Comparison of ENCODE assay signal across 13 cellular contexts in genomic region chr11:23112390-23112789, GRCh38.
DNase-seq lines count a peak whose midpoint lies in the region; ATAC-seq and TF ChIP-seq lines count a peak whose summit lies in the region.
"Had no signal": no experiment of that assay in that cellular context is flagged by ENCODE, and none has a peak within 500 bp of the region (broad histone marks: within the 10 kb centered on the region; RNA-seq: fewer than 3 reads in every experiment).

No MANE protein-coding gene starts in this region.

- H3K4me1 Mint-ChIP-seq in Calu3 (ENCODE audit: low read depth, unreplicated experiment) = peaks cover 28% of the 10 kb centered on the region
- H3K4me1 Mint-ChIP-seq in H9 = peaks cover 20 to 25% of the 10 kb centered on the region in 2 experiments
- H3K4me1 Mint-ChIP-seq in WTC11 = peaks cover 26% of the 10 kb centered on the region
- H3K4me1 Mint-ChIP-seq in nephron = no peaks in the 10 kb centered on the region

- no peak overlapping the region for H3K9ac ChIP-seq in H9 (ENCODE audit: extremely low read depth, insufficient read length, low read length)
- H3K9ac ChIP-seq in trophoblast cell (ENCODE audit: low read length) = no peak overlapping the region

- H3K27me3 ChIP-seq in H9 (ENCODE audit: insufficient read depth, low read length) (no peaks in the 10 kb centered on the region), trophoblast cell (ENCODE audit: insufficient read depth, low read length) (no peaks in the 10 kb centered on the region)
- H3K27me3 ChIP-seq: Peyer's patch had no signal

- H3K4me1 ChIP-seq in H9 (ENCODE audit: insufficient read depth, low read length) (no peaks in the 10 kb centered on the region; the same call in none of the 2 replicates), trophoblast cell (ENCODE audit: control insufficient read depth in 1 of 2, insufficient read depth in 2 of 2, low read length in 2 of 2) (no peaks in the 10 kb centered on the region)

- no peak overlapping the region for H4K5ac ChIP-seq in H9 (ENCODE audit: insufficient read length, low read depth, low read length)

- TF ChIP-seq CTCF in Calu3 (IDR thresholded peaks at IDR 0.05; ENCODE audit: unreplicated experiment) = no peak
- TF ChIP-seq CTCF in H9 (conservative IDR thresholded peaks at IDR 0.05) = no peak
- TF ChIP-seq CTCF in WTC11 (IDR thresholded peaks at IDR 0.05) = no peak
- TF ChIP-seq CTCF in nephron (IDR thresholded peaks at IDR 0.05; ENCODE audit: unreplicated experiment in 3 of 3) = no peak

- H2BK20ac ChIP-seq in H9 (ENCODE audit: low read depth, low read length, poor library complexity, severe bottlenecking) = no peak overlapping the region

- no CpG with 5 or more reads among the region's 4 CpGs for WGBS in H9 (ENCODE audit: extremely low coverage, insufficient read length, low lambda C conversion rate)
- WGBS in trophoblast cell (ENCODE audit: extremely low coverage, insufficient coverage, insufficient read length) = no CpG with 5 or more reads among the region's 4 CpGs

- peak overlapping the region; percentile 26 for H3K27ac Mint-ChIP-seq in Calu3 (ENCODE audit: unreplicated experiment)
- no peak overlapping the region; a peak in 1 of 7 replicates for H3K27ac Mint-ChIP-seq in H9
- no peak overlapping the region for H3K27ac Mint-ChIP-seq in WTC11
- H3K27ac Mint-ChIP-seq in nephron = peak overlapping the region; percentile 31 to 88 (median 57)

- H3K56ac ChIP-seq in H9 (ENCODE audit: insufficient read length, low read depth, low read length) = no peak overlapping the region

- POLR2A ChIA-PET in WTC11 (lab: Charles Lee) = no interaction called here

- H3K9me3 Mint-ChIP-seq in Calu3 (ENCODE audit: low read depth, unreplicated experiment) = peaks cover 2% of the 10 kb centered on the region
- H3K9me3 Mint-ChIP-seq in H9 = peaks cover 9 to 10% of the 10 kb centered on the region in 2 experiments
- H3K9me3 Mint-ChIP-seq in WTC11 = peaks cover 12% of the 10 kb centered on the region
- peaks cover 8% of the 10 kb centered on the region for H3K9me3 Mint-ChIP-seq in nephron

- H3K4me3 Mint-ChIP-seq in Calu3 (ENCODE audit: low read depth, unreplicated experiment) = no peak overlapping the region
- H3K4me3 Mint-ChIP-seq in H9 = no peak overlapping the region
- no peak overlapping the region for H3K4me3 Mint-ChIP-seq in WTC11
- no peak overlapping the region for H3K4me3 Mint-ChIP-seq in nephron

- no peaks in the 10 kb centered on the region for H3K36me3 ChIP-seq in trophoblast cell (ENCODE audit: control insufficient read depth in 1 of 2, insufficient read depth in 2 of 2, low read length in 2 of 2)
- H3K36me3 ChIP-seq: Peyer's patch had no signal

- H3K14ac ChIP-seq in H9 (ENCODE audit: insufficient read depth, low read length) (no peak overlapping the region), trophoblast cell (ENCODE audit: low read length) (no peak overlapping the region)

- no peaks in the 10 kb centered on the region for H3K9me3 ChIP-seq in H9 (ENCODE audit: control insufficient read depth, low read depth, low read length)
- H3K9me3 ChIP-seq in trophoblast cell (ENCODE audit: insufficient read depth, low read depth, low read length) = no peaks in the 10 kb centered on the region
- H3K9me3 ChIP-seq: Peyer's patch had no signal

- no peak overlapping the region for H2BK120ac ChIP-seq in H9 (ENCODE audit: low read depth, low read length, poor library complexity, severe bottlenecking)
- H2BK120ac ChIP-seq in trophoblast cell (ENCODE audit: insufficient read depth, low read length, poor library complexity) = no peak overlapping the region

- intact Hi-C loops in Calu3 (cut with micrococcal nuclease; ENCODE audit: unreplicated experiment) = loop anchor here (2.0 to 5.0 kb wide), 4 partner anchors 90 to 1275 kb away; no protein-coding TSS in a partner anchor

- BruUV-seq in Calu3 (replicated peaks; lab: Mats Ljungman, UMichigan) = no TSS peak

- H3K23me2 ChIP-seq in H9 (ENCODE audit: insufficient read length, low read depth, low read length, poor library complexity, severe bottlenecking) = no peaks in the 10 kb centered on the region

- H3K27me3 Mint-ChIP-seq in Calu3 (ENCODE audit: unreplicated experiment) (no peaks in the 10 kb centered on the region), H9 (ENCODE audit: low read depth) (no peaks in the 10 kb centered on the region), WTC11 (ENCODE audit: low read depth) (no peaks in the 10 kb centered on the region; the same call in 1 of the 2 replicates), nephron (ENCODE audit: low read depth) (peaks cover 3% of the 10 kb centered on the region)

- no peak overlapping the region for H4K8ac ChIP-seq in H9 (replicated peaks; ENCODE audit: insufficient read length, low read depth, low read length)
- H4K8ac ChIP-seq in trophoblast cell (ENCODE audit: low read depth, low read length) = no peak overlapping the region

- CTCF ChIA-PET in Calu3 (lab: Charles Lee) = interaction anchor here (1.6 to 2.6 kb wide), 3 partner anchors 91 to 1274 kb away, joined by 5 to 12 read pairs (median 10); no protein-coding TSS in a partner anchor
- CTCF ChIA-PET in WTC11 (lab: Charles Lee) = interaction anchor here (2.3 kb wide), 2 partner anchors 236 to 427 kb away, joined by 14 to 20 read pairs; no protein-coding TSS in a partner anchor

- no peaks in the 10 kb centered on the region for H4K20me1 ChIP-seq in H9 (ENCODE audit: control insufficient read depth, insufficient read depth, insufficient read length)

- no peak overlapping the region for H2BK5ac ChIP-seq in H9 (ENCODE audit: insufficient read length, low read length)
- H2BK5ac ChIP-seq in trophoblast cell (ENCODE audit: low read depth, low read length, poor library complexity) = no peak overlapping the region

- H4K12ac ChIP-seq in trophoblast cell (ENCODE audit: low read depth, low read length) = no peak overlapping the region

- H3K4me3 ChIP-seq in trophoblast cell (ENCODE audit: low read depth, low read length) = no peak overlapping the region
- H3K4me3 ChIP-seq: Peyer's patch had no signal

- H2BK15ac ChIP-seq in H9 (ENCODE audit: low read depth, low read length) = no peak overlapping the region

- H3T11ph ChIP-seq in H9 (ENCODE audit: low read length) = no peak overlapping the region

- no peak overlapping the region for H4K91ac ChIP-seq in H9 (ENCODE audit: insufficient read length, low read depth, low read length)
- no peak overlapping the region for H4K91ac ChIP-seq in trophoblast cell (ENCODE audit: low read depth, low read length)

- ATAC-seq in WTC11 = peak; percentile 21
- no peak for ATAC-seq in GM18502 (IDR thresholded peaks at IDR 0.05; ENCODE audit: poor library complexity, unreplicated experiment)
- no peak for ATAC-seq in GM21515 (IDR thresholded peaks at IDR 0.05; ENCODE audit: unreplicated experiment)

- H3K18ac ChIP-seq in H9 (ENCODE audit: insufficient read length, low read depth, low read length) (no peak overlapping the region), trophoblast cell (ENCODE audit: low read length) (no peak overlapping the region)

- H3K4ac ChIP-seq in H9 (ENCODE audit: low read depth, low read length) = no peak overlapping the region
- H3K4ac ChIP-seq in trophoblast cell (ENCODE audit: low read depth, low read length) = no peak overlapping the region

- H2AFZ ChIP-seq in H9 (ENCODE audit: low read length) (peak overlapping the region; percentile 48), trophoblast cell (ENCODE audit: insufficient read depth, low read length, poor library complexity) (no peak overlapping the region)

- H3K36me3 Mint-ChIP-seq in Calu3 (ENCODE audit: insufficient read depth, unreplicated experiment) = peaks cover 5% of the 10 kb centered on the region
- peaks cover 6 to 10% (median 7%) of the 10 kb centered on the region in 3 experiments for H3K36me3 Mint-ChIP-seq in H9 (ENCODE audit: insufficient read depth in 1 of 3, low read depth in 3 of 3)
- H3K36me3 Mint-ChIP-seq in WTC11 = peaks cover 17% of the 10 kb centered on the region
- peaks cover 5% of the 10 kb centered on the region for H3K36me3 Mint-ChIP-seq in nephron (ENCODE audit: low read depth)

- no peak for DNase-seq in Calu3
- DNase-seq in H9 = no peak
- no peak for DNase-seq in WTC11 (ENCODE audit: low spot score)
- DNase-seq in trophoblast cell = no peak
- DNase-seq: ACHN, C1 segment of cervical spinal cord, H7, Karpas-422, NCI-H1436 treated with DMSO at 0.1 percent for 48 hours had no signal

- no peak overlapping the region for H3K23ac ChIP-seq in H9 (ENCODE audit: insufficient read length, low read depth, low read length)
- no peak overlapping the region for H3K23ac ChIP-seq in trophoblast cell (ENCODE audit: low read length)

- no peak overlapping the region for H3K4me2 ChIP-seq in H9 (ENCODE audit: insufficient read depth, insufficient read length, low read length)
- no peak overlapping the region for H3K4me2 ChIP-seq in trophoblast cell (ENCODE audit: low read length)

- H3K27ac ChIP-seq in H9 (ENCODE audit: insufficient read length, low read depth, low read length) (no peak overlapping the region), trophoblast cell (ENCODE audit: low read depth, low read length) (no peak overlapping the region)
- H3K27ac ChIP-seq: Peyer's patch had no signal

- H3K79me1 ChIP-seq in H9 (ENCODE audit: insufficient read depth, low read depth, low read length, poor library complexity, severe bottlenecking) (no peaks in the 10 kb centered on the region), trophoblast cell (ENCODE audit: low read length) (no peaks in the 10 kb centered on the region)

- H3K79me2 ChIP-seq in H9 (ENCODE audit: insufficient read depth, low read length) (no peaks in the 10 kb centered on the region), trophoblast cell (ENCODE audit: control insufficient read depth, insufficient read depth, low read length, poor library complexity) (no peaks in the 10 kb centered on the region)

- no peak overlapping the region for H2AK5ac ChIP-seq in H9 (ENCODE audit: insufficient read length, low read length)
- no peak overlapping the region for H2AK5ac ChIP-seq in trophoblast cell (ENCODE audit: low read length)

- H2BK12ac ChIP-seq in H9 (ENCODE audit: insufficient read length, low read depth, low read length) (no peak overlapping the region), trophoblast cell (ENCODE audit: low read length) (no peak overlapping the region)

TF ChIP-seq in WTC11, 78 proteins besides CTCF, POLR2A, EP300 and RAD21 (continues in another document):
- TF ChIP-seq ATF1 (CRISPR knock-in tag; IDR thresholded peaks at IDR 0.05) = no peak
- no peak for TF ChIP-seq ATF2 (CRISPR knock-in tag; IDR thresholded peaks at IDR 0.05; ENCODE audit: borderline replicate concordance, low read depth)

Comparison
In these comparisons a context has a peak if more than half of its experiments do, and no peak if none do; other contexts are left out.
1. H3K27ac Mint-ChIP-seq: peak in Calu3 (single experiment) and nephron (3 of 3); none in H9 (0 of 3) and WTC11 (single experiment).